In the genomic region with DNA sequence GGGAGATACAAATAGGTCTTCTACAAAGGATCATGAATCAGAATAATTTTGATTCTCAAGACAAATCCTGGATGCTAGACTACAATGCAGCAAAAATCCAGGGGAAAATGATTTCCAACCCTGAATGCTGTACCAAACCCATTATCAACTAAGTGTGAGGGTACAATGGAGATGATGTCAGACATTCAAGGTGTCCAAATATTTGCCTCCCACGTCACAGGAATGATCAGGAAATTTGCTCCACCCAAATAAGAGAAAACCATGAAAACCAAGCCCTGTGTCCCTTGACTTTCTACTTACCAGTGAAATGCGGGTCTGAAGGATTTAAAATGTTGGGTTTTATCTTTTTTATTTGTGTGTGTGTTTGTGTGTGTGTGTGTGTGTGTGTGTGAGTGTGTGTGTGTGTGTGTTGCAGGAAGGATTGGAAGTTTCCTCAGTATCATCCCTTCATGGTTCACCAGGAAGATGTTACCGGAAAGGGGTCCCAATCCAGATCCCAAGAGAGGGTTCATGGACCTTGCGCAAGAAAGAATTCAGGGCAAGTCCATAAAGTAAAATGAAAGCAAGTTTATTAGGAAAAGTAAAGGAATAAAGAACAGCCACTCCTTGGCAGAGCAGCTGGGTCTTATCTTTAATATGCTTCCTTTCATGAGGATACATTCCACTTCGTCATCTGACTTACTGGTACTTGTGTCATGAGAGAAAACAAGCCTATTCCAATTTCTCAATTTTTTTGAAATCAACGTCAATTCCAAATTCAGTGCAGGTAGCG, we compare ENCODE assay signal across 1 cellular context.
TF ChIP-seq lines count a peak whose summit lies in the region.

No MANE protein-coding gene starts in this region.

TF ChIP-seq in K562, 482 proteins besides CTCF, POLR2A, EP300 and RAD21 (continued from another document):
- TF ChIP-seq ZNF318 (IDR thresholded peaks at IDR 0.05; ENCODE audit: borderline replicate concordance in 1 of 2, low read depth in 1 of 2) (no peak), SMAD4 (CRISPR knock-in tag; conservative IDR thresholded peaks at IDR 0.05) (no peak), CEBPG (CRISPR knock-in tag; IDR thresholded peaks at IDR 0.05) (no peak), CEBPG (tag; conservative IDR thresholded peaks at IDR 0.05 in 1 of 2, IDR thresholded peaks at IDR 0.05 in 1 of 2) (peak in 1 of 2 experiments; percentile 25; a peak in 1 of 4 replicates)
